ENCODE assay signal across 1 cellular context in genomic region chr12:64625243-64626077, GRCh38.
TF ChIP-seq lines count a peak whose summit lies in the region.

No MANE protein-coding gene starts in this region.

TF ChIP-seq in K562, 482 proteins besides CTCF, POLR2A, EP300 and RAD21 (continued from another document and continues in another):
- TF ChIP-seq, protein P1, sequence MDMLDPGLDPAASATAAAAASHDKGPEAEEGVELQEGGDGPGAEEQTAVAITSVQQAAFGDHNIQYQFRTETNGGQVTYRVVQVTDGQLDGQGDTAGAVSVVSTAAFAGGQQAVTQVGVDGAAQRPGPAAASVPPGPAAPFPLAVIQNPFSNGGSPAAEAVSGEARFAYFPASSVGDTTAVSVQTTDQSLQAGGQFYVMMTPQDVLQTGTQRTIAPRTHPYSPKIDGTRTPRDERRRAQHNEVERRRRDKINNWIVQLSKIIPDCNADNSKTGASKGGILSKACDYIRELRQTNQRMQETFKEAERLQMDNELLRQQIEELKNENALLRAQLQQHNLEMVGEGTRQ (CRISPR knock-in tag; IDR thresholded peaks at IDR 0.05), result peak; percentile 68
- TF ChIP-seq, protein P2, sequence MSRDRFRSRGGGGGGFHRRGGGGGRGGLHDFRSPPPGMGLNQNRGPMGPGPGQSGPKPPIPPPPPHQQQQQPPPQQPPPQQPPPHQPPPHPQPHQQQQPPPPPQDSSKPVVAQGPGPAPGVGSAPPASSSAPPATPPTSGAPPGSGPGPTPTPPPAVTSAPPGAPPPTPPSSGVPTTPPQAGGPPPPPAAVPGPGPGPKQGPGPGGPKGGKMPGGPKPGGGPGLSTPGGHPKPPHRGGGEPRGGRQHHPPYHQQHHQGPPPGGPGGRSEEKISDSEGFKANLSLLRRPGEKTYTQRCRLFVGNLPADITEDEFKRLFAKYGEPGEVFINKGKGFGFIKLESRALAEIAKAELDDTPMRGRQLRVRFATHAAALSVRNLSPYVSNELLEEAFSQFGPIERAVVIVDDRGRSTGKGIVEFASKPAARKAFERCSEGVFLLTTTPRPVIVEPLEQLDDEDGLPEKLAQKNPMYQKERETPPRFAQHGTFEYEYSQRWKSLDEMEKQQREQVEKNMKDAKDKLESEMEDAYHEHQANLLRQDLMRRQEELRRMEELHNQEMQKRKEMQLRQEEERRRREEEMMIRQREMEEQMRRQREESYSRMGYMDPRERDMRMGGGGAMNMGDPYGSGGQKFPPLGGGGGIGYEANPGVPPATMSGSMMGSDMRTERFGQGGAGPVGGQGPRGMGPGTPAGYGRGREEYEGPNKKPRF (IDR thresholded peaks at IDR 0.05; ENCODE audit: low read depth, low read length), result no peak
- TF ChIP-seq POLR2AphosphoS2 (IDR thresholded peaks at IDR 0.05; ENCODE audit: low read length) (no peak), ZNF146 (CRISPR knock-in tag; IDR thresholded peaks at IDR 0.05; ENCODE audit: unreplicated experiment) (no peak), ELF1 (tag; IDR thresholded peaks at IDR 0.05) (peak; percentile 66), KDM5B (IDR thresholded peaks at IDR 0.05; ENCODE audit: insufficient replicate concordance, low read depth, low read length) (peak; percentile 66), RHOXF2B (CRISPR knock-in tag; conservative IDR thresholded peaks at IDR 0.05) (no peak), TOE1 (IDR thresholded peaks at IDR 0.05; ENCODE audit: borderline replicate concordance) (peak; percentile 94), TOE1 (CRISPR knock-in tag; IDR thresholded peaks at IDR 0.05; ENCODE audit: borderline replicate concordance, low read depth) (no peak), LCOR (CRISPR knock-in tag; IDR thresholded peaks at IDR 0.05) (peak; percentile 65; the same call in 1 of the 2 replicates), FOXK2 (conservative IDR thresholded peaks at IDR 0.05 in 1 of 2, IDR thresholded peaks at IDR 0.05 in 1 of 2; ENCODE audit: low read depth in 2 of 2) (0 out of 4 replicates have a peak, but pooled peaks of 1 of the 2 experiments have one; percentile 10), SPI1 (IDR thresholded peaks at IDR 0.05; ENCODE audit: borderline replicate concordance, low read depth, low read length) (no peak), ADNP (tag; IDR thresholded peaks at IDR 0.05) (no peak), SMARCA5 (IDR thresholded peaks at IDR 0.05) (peak; percentile 46; the same call in 1 of the 2 replicates), CCNT2 (IDR thresholded peaks at IDR 0.05; ENCODE audit: borderline replicate concordance, extremely low read depth, insufficient read length, low read depth, low read length) (no peak), SMARCC2 (IDR thresholded peaks at IDR 0.05; ENCODE audit: low read depth) (peak; percentile 78; the same call in 1 of the 2 replicates), NKRF (IDR thresholded peaks at IDR 0.05; ENCODE audit: borderline replicate concordance) (0 out of 2 replicates have a peak, but pooled peaks have one; percentile 34), ETV1 (tag; conservative IDR thresholded peaks at IDR 0.05; ENCODE audit: low read depth) (peak; percentile 69), ZNF140 (CRISPR knock-in tag; IDR thresholded peaks at IDR 0.05) (no peak), MAFK (IDR thresholded peaks at IDR 0.05; ENCODE audit: low read length) (peak; percentile 28; the same call in 1 of the 2 replicates), ZBTB7A (IDR thresholded peaks at IDR 0.05; ENCODE audit: borderline replicate concordance, control insufficient read depth, low read depth, low read length) (no peak), DPF2 (IDR thresholded peaks at IDR 0.05) (peak; percentile 84), THRA (IDR thresholded peaks at IDR 0.05) (no peak), CBX3 (IDR thresholded peaks at IDR 0.05; ENCODE audit: borderline replicate concordance in 1 of 2, low read length in 2 of 2) (0 out of 3 replicates have a peak, but pooled peaks of 1 of the 2 experiments have one; percentile 42), CSDE1 (IDR thresholded peaks at IDR 0.05) (no peak), ETV6 (IDR thresholded peaks at IDR 0.05; ENCODE audit: borderline replicate concordance in 1 of 2, low read depth in 2 of 2, low read length in 1 of 2) (peak; percentile 37 to 87; a peak in 3 of 4 replicates), ETV6 (CRISPR knock-in tag; IDR thresholded peaks at IDR 0.05; ENCODE audit: borderline replicate concordance) (no peak), MCM7 (IDR thresholded peaks at IDR 0.05) (no peak), TAF1 (IDR thresholded peaks at IDR 0.05; ENCODE audit: control insufficient read depth, extremely low read depth, insufficient read depth, low read length, severe bottlenecking) (peak; percentile 41), ZNF280A (IDR thresholded peaks at IDR 0.05; ENCODE audit: low read depth, partially characterized antibody) (no peak), POLR2AphosphoS5 (IDR thresholded peaks at IDR 0.05; ENCODE audit: control insufficient read depth, insufficient read depth, low read depth, low read length) (0 out of 2 replicates have a peak, but pooled peaks have one; percentile 10), NR3C1 (CRISPR knock-in tag; IDR thresholded peaks at IDR 0.05) (no peak), NFATC3 (IDR thresholded peaks at IDR 0.05) (no peak)
- TF ChIP-seq, protein P3, sequence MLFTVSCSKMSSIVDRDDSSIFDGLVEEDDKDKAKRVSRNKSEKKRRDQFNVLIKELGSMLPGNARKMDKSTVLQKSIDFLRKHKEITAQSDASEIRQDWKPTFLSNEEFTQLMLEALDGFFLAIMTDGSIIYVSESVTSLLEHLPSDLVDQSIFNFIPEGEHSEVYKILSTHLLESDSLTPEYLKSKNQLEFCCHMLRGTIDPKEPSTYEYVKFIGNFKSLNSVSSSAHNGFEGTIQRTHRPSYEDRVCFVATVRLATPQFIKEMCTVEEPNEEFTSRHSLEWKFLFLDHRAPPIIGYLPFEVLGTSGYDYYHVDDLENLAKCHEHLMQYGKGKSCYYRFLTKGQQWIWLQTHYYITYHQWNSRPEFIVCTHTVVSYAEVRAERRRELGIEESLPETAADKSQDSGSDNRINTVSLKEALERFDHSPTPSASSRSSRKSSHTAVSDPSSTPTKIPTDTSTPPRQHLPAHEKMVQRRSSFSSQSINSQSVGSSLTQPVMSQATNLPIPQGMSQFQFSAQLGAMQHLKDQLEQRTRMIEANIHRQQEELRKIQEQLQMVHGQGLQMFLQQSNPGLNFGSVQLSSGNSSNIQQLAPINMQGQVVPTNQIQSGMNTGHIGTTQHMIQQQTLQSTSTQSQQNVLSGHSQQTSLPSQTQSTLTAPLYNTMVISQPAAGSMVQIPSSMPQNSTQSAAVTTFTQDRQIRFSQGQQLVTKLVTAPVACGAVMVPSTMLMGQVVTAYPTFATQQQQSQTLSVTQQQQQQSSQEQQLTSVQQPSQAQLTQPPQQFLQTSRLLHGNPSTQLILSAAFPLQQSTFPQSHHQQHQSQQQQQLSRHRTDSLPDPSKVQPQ (CRISPR knock-in tag; IDR thresholded peaks at IDR 0.05; ENCODE audit: borderline replicate concordance), result no peak
- TF ChIP-seq, protein P4, sequence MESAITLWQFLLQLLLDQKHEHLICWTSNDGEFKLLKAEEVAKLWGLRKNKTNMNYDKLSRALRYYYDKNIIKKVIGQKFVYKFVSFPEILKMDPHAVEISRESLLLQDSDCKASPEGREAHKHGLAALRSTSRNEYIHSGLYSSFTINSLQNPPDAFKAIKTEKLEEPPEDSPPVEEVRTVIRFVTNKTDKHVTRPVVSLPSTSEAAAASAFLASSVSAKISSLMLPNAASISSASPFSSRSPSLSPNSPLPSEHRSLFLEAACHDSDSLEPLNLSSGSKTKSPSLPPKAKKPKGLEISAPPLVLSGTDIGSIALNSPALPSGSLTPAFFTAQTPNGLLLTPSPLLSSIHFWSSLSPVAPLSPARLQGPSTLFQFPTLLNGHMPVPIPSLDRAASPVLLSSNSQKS (CRISPR knock-in tag; IDR thresholded peaks at IDR 0.05), result no peak
- TF ChIP-seq, protein P5, sequence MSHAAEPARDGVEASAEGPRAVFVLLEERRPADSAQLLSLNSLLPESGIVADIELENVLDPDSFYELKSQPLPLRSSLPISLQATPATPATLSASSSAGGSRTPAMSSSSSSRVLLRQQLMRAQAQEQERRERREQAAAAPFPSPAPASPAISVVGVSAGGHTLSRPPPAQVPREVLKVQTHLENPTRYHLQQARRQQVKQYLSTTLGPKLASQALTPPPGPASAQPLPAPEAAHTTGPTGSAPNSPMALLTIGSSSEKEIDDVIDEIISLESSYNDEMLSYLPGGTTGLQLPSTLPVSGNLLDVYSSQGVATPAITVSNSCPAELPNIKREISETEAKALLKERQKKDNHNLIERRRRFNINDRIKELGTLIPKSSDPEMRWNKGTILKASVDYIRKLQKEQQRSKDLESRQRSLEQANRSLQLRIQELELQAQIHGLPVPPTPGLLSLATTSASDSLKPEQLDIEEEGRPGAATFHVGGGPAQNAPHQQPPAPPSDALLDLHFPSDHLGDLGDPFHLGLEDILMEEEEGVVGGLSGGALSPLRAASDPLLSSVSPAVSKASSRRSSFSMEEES (CRISPR knock-in tag; IDR thresholded peaks at IDR 0.05), result peak; percentile 96
- TF ChIP-seq, protein P6, sequence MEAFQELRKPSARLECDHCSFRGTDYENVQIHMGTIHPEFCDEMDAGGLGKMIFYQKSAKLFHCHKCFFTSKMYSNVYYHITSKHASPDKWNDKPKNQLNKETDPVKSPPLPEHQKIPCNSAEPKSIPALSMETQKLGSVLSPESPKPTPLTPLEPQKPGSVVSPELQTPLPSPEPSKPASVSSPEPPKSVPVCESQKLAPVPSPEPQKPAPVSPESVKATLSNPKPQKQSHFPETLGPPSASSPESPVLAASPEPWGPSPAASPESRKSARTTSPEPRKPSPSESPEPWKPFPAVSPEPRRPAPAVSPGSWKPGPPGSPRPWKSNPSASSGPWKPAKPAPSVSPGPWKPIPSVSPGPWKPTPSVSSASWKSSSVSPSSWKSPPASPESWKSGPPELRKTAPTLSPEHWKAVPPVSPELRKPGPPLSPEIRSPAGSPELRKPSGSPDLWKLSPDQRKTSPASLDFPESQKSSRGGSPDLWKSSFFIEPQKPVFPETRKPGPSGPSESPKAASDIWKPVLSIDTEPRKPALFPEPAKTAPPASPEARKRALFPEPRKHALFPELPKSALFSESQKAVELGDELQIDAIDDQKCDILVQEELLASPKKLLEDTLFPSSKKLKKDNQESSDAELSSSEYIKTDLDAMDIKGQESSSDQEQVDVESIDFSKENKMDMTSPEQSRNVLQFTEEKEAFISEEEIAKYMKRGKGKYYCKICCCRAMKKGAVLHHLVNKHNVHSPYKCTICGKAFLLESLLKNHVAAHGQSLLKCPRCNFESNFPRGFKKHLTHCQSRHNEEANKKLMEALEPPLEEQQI (IDR thresholded peaks at IDR 0.05), result peak; percentile 62
- TF ChIP-seq, protein P7, sequence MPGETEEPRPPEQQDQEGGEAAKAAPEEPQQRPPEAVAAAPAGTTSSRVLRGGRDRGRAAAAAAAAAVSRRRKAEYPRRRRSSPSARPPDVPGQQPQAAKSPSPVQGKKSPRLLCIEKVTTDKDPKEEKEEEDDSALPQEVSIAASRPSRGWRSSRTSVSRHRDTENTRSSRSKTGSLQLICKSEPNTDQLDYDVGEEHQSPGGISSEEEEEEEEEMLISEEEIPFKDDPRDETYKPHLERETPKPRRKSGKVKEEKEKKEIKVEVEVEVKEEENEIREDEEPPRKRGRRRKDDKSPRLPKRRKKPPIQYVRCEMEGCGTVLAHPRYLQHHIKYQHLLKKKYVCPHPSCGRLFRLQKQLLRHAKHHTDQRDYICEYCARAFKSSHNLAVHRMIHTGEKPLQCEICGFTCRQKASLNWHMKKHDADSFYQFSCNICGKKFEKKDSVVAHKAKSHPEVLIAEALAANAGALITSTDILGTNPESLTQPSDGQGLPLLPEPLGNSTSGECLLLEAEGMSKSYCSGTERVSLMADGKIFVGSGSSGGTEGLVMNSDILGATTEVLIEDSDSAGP (CRISPR knock-in tag; IDR thresholded peaks at IDR 0.05), result no peak
